Comparison of ENCODE assay signal across 18 cellular contexts in the genomic region with DNA sequence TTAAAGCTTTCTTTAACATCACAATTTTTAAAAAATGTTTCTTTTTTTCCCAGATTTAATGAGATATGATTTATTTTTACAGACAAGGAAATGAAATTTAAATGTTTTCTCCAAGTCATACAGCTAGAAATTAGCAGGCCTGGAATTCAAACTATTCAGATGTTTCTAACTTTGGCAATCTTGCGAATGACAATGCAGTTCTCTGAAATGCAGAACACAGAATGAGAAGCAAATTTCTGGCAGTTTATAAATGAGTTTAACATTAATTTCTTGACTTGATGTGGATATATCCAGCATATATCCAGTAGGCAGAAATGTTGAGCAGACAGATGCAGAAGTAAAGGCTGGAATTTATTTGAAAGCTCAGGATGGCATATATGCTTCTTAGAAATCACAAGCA.
"Had no signal": no experiment of that assay in that cellular context is flagged by ENCODE, and none has a peak within 500 bp of the region (broad histone marks: within the 10 kb centered on the region; RNA-seq: fewer than 3 reads in every experiment).

No MANE protein-coding gene starts in this region.

- H3K27ac Mint-ChIP-seq: activated CD4-positive, alpha-beta memory T cell treated with anti-CD3 and anti-CD28 coated beads, Interleukin-2, amount 10 ng/mL, durations not matched to agents 7 days and 5 days; activated CD8-positive, alpha-beta memory T cell treated with anti-CD3 and anti-CD28 coated beads, Interleukin-2, amount 10 ng/mL, durations not matched to agents 7 days and 5 days; activated naive CD8-positive, alpha-beta T cell treated with anti-CD3 and anti-CD28 coated beads for 36 hours; naive B cell; T-cell; WTC11 had no signal

- H3K9me3 ChIP-seq: esophagus squamous epithelium, left lung, thyroid gland had no signal

- ATAC-seq: activated CD8-positive, alpha-beta memory T cell treated with anti-CD3 and anti-CD28 coated beads, Interleukin-2, amount 10 ng/mL, durations not matched to agents 7 days and 5 days; left lung; T-cell had no signal

- H3K36me3 Mint-ChIP-seq: activated CD8-positive, alpha-beta memory T cell treated with anti-CD3 and anti-CD28 coated beads, Interleukin-2, amount 10 ng/mL, durations not matched to agents 7 days and 5 days; activated naive CD8-positive, alpha-beta T cell treated with anti-CD3 and anti-CD28 coated beads for 36 hours; T-cell had no signal

- H3K4me1 ChIP-seq: esophagus squamous epithelium, left lung had no signal

- H3K27ac ChIP-seq: brain microvascular endothelial cell, left lung had no signal

- DNase-seq: activated CD4-positive, alpha-beta memory T cell treated with anti-CD3 and anti-CD28 coated beads, Interleukin-2, amount 10 ng/mL, durations not matched to agents 7 days and 5 days; activated CD4-positive, alpha-beta T cell treated with anti-CD3 and anti-CD28 coated beads for 4 hours; activated CD8-positive, alpha-beta memory T cell treated with anti-CD3 and anti-CD28 coated beads, Interleukin-2, amount 10 ng/mL, durations not matched to agents 7 days and 5 days; activated naive CD8-positive, alpha-beta T cell treated with anti-CD3 and anti-CD28 coated beads for 36 hours; brain microvascular endothelial cell; esophagus squamous epithelium; left lung; naive B cell; stimulated activated CD4-positive, alpha-beta T cell treated with anti-CD3 and anti-CD28 coated beads, Interleukin-12 subunit alpha, Interleukin-12 subunit beta, amount 100 ng/mL, for 4 hours; stimulated activated CD4-positive, alpha-beta T cell treated with anti-CD3 and anti-CD28 coated beads, Interleukin-1b, Interleukin-23, amount 100 ng/mL, for 48 hours; stimulated activated CD8-positive, alpha-beta memory T cell treated with anti-CD3 and anti-CD28 coated beads, Interleukin-4, amount 100 ng/mL, for 48 hours; stimulated activated naive CD4-positive, alpha-beta T cell; T-cell; thyroid gland had no signal

- H3K4me1 Mint-ChIP-seq: activated CD4-positive, alpha-beta memory T cell treated with anti-CD3 and anti-CD28 coated beads, Interleukin-2, amount 10 ng/mL, durations not matched to agents 7 days and 5 days; activated CD8-positive, alpha-beta memory T cell treated with anti-CD3 and anti-CD28 coated beads, Interleukin-2, amount 10 ng/mL, durations not matched to agents 7 days and 5 days; activated naive CD8-positive, alpha-beta T cell treated with anti-CD3 and anti-CD28 coated beads for 36 hours; central memory CD8-positive, alpha-beta T cell; naive B cell; T-cell had no signal

- H3K4me3 ChIP-seq: coronary artery, esophagus squamous epithelium, left lung, thyroid gland had no signal

- H3K36me3 ChIP-seq: brain microvascular endothelial cell, esophagus squamous epithelium, left lung, thyroid gland had no signal

- H3K27me3 ChIP-seq: brain microvascular endothelial cell, esophagus squamous epithelium, left lung, thyroid gland had no signal

- H3K4me3 Mint-ChIP-seq: activated CD4-positive, alpha-beta memory T cell treated with anti-CD3 and anti-CD28 coated beads, Interleukin-2, amount 10 ng/mL, durations not matched to agents 7 days and 5 days; activated CD8-positive, alpha-beta memory T cell treated with anti-CD3 and anti-CD28 coated beads, Interleukin-2, amount 10 ng/mL, durations not matched to agents 7 days and 5 days; activated naive CD8-positive, alpha-beta T cell treated with anti-CD3 and anti-CD28 coated beads for 36 hours; central memory CD8-positive, alpha-beta T cell; naive B cell; neural crest cell; T-cell; WTC11 had no signal

- H3K27me3 Mint-ChIP-seq: activated CD4-positive, alpha-beta memory T cell treated with anti-CD3 and anti-CD28 coated beads, Interleukin-2, amount 10 ng/mL, durations not matched to agents 7 days and 5 days; activated CD8-positive, alpha-beta memory T cell treated with anti-CD3 and anti-CD28 coated beads, Interleukin-2, amount 10 ng/mL, durations not matched to agents 7 days and 5 days; activated naive CD8-positive, alpha-beta T cell treated with anti-CD3 and anti-CD28 coated beads for 36 hours; central memory CD8-positive, alpha-beta T cell; naive B cell; T-cell had no signal
